Comparison of ENCODE assay signal across 32 cellular contexts in genomic region chr1:239368436-239369109, GRCh38. TPM values are rescaled to one million over a fixed set of nuclear protein-coding genes. Genes with fewer than 3 reads are reported as not detected.
DNase-seq lines count a peak whose midpoint lies in the region; ATAC-seq and TF ChIP-seq lines count a peak whose summit lies in the region.
"Had no signal": no experiment of that assay in that cellular context is flagged by ENCODE, and none has a peak within 500 bp of the region (broad histone marks: within the 10 kb centered on the region; RNA-seq: fewer than 3 reads in every experiment).

No MANE protein-coding gene starts in this region.

- H3K79me2 ChIP-seq in mammary epithelial cell (ENCODE audit: insufficient read depth, low read length) (no peaks in the 10 kb centered on the region), OCI-LY7 (ENCODE audit: insufficient read depth, low read depth, low read length) (no peaks in the 10 kb centered on the region)

- H3K27ac ChIP-seq in mammary epithelial cell (ENCODE audit: insufficient read depth, low read depth, low read length) (no peak overlapping the region), transverse colon (peak overlapping the region in 3 of 4 donors; percentile 14 to 34 (median 23)), OCI-LY7 (ENCODE audit: low read depth, low read length, poor library complexity, severe bottlenecking) (no peak overlapping the region)
- H3K27ac ChIP-seq: BLaER1 treated with 17β-estradiol and CSF1 and Interleukin-3, amounts not matched to agents 10 nM and 100 nM; esophagus muscularis mucosa; foreskin keratinocyte; heart left ventricle; HL-60; left lung; ovary; PC-9; tibial artery had no signal

- no peak overlapping the region for H3K9ac ChIP-seq in mammary epithelial cell (ENCODE audit: insufficient read depth, low read length)
- H3K9ac ChIP-seq: BLaER1 treated with 17β-estradiol and CSF1 and Interleukin-3, amounts not matched to agents 10 nM and 100 nM had no signal

- DNase-seq in LoVo (ENCODE audit: low spot score) (peak; percentile 25), mammary epithelial cell (peak; percentile 27), left colon (peak; percentile 9 to 51), transverse colon (peak; percentile 30), NCI-H1436 (lab: John Stamatoyannopoulos, UW) (no peak), midbrain (lab: John Stamatoyannopoulos, UW) (no peak), OCI-LY7 (ENCODE audit: low spot score) (no peak)
- DNase-seq: activated CD4-positive, CD25-positive, alpha-beta regulatory T cell; activated CD8-positive, alpha-beta memory T cell treated with anti-CD3 and anti-CD28 coated beads, Interleukin-2, amount 10 ng/mL, durations not matched to agents 7 days and 5 days; activated naive CD4-positive, alpha-beta T cell treated with Interleukin-2 at 50 U/mL for 16 hours; activated T-cell treated with anti-CD3 and anti-CD28 coated beads, Interleukin-2, amount 50 U/mL, for 72 hours; COR-L47; DND-41; effector memory CD4-positive, alpha-beta T cell; foreskin keratinocyte; heart left ventricle; Kasumi-1; left lung; NCI-H187; NCI-H2171 treated with DMSO at 0.1 percent for 48 hours; NCI-H510A treated with DMSO at 0.1 percent for 48 hours; ovary; PC-9; SHP77 treated with DMSO at 0.1 percent for 48 hours; stimulated activated CD4-positive, alpha-beta T cell treated with anti-CD3 and anti-CD28 coated beads, Interleukin-2, amount 100 ng/mL, for 24 hours; stomach; T-helper 1 cell; tibial artery had no signal

- H3K36me3 ChIP-seq in mammary epithelial cell (ENCODE audit: insufficient read depth, low read length) (no peaks in the 10 kb centered on the region), transverse colon (no peaks in the 10 kb centered on the region), OCI-LY7 (ENCODE audit: insufficient read depth, low read length) (no peaks in the 10 kb centered on the region)
- H3K36me3 ChIP-seq: BLaER1 treated with 17β-estradiol and CSF1 and Interleukin-3, amounts not matched to agents 10 nM and 100 nM; esophagus muscularis mucosa; heart left ventricle; left lung; ovary; stomach; tibial artery had no signal

- TF ChIP-seq EP300 in transverse colon (IDR thresholded peaks at IDR 0.05; ENCODE audit: low read depth), result no peak

- H3K9me2 ChIP-seq in OCI-LY7 (ENCODE audit: insufficient read depth, low read length), result no peaks in the 10 kb centered on the region

- CTCF ChIA-PET in mammary epithelial cell (lab: Charles Lee; ENCODE audit: low non-redundant PET), result no interaction called here
- CTCF ChIA-PET in OCI-LY7 (lab: Charles Lee; ENCODE audit: unreplicated experiment), result interaction anchor here (0.6 kb wide), 1 partner anchor 1244 kb away, joined by 4 read pairs; no protein-coding TSS in a partner anchor

- H4K20me1 ChIP-seq in mammary epithelial cell (ENCODE audit: insufficient read depth, low read length) (no peaks in the 10 kb centered on the region), OCI-LY7 (ENCODE audit: insufficient read depth, low read length) (no peaks in the 10 kb centered on the region)
- H4K20me1 ChIP-seq: BLaER1 treated with 17β-estradiol and CSF1 and Interleukin-3, amounts not matched to agents 10 nM and 100 nM had no signal

- in situ Hi-C loops in mammary epithelial cell (cut with MboI; ENCODE audit: low sequenced_read_pairs in 2 of 2), result no loop called here
- in situ Hi-C loops in transverse colon (cut with MboI; ENCODE audit: low pct_ligation_motif_present in 1 of 4, low pct_unique_long_range_greater_than_20kb in 1 of 4, low sequenced_read_pairs in 3 of 4), result no loop called here

- BruUV-seq in mammary epithelial cell (replicated peaks; lab: Mats Ljungman, UMichigan) (no TSS peak), OCI-LY7 (replicated peaks; lab: Mats Ljungman, UMichigan) (no TSS peak)

- H3K9me3 ChIP-seq in mammary epithelial cell (replicated peaks; ENCODE audit: insufficient read depth, low read length) (no peaks in the 10 kb centered on the region), transverse colon (no peaks in the 10 kb centered on the region), OCI-LY7 (ENCODE audit: low read length) (no peaks in the 10 kb centered on the region)
- H3K9me3 ChIP-seq: esophagus muscularis mucosa, left lung, ovary, stomach, tibial artery had no signal

- POLR2A ChIA-PET in OCI-LY7 (lab: Charles Lee), result no interaction called here

- no peaks in the 10 kb centered on the region for H3K27me3 ChIP-seq in mammary epithelial cell (ENCODE audit: insufficient read depth, low read length)
- no peaks in the 10 kb centered on the region for H3K27me3 ChIP-seq in transverse colon
- H3K27me3 ChIP-seq: BLaER1 treated with 17β-estradiol and CSF1 and Interleukin-3, amounts not matched to agents 10 nM and 100 nM; esophagus muscularis mucosa; foreskin keratinocyte; left lung; ovary; stomach; tibial artery had no signal

- no peak for TF ChIP-seq CTCF in mammary epithelial cell (conservative IDR thresholded peaks at IDR 0.05 in 1 of 2, IDR thresholded peaks at IDR 0.05 in 1 of 2; ENCODE audit: extremely low read depth in 1 of 2, insufficient read depth in 1 of 2, low read depth in 1 of 2, low read length in 2 of 2)
- no peak for TF ChIP-seq CTCF in transverse colon (IDR thresholded peaks at IDR 0.05)
- TF ChIP-seq CTCF in OCI-LY7 (conservative IDR thresholded peaks at IDR 0.05; ENCODE audit: low read length), result no peak

- dilution Hi-C loops in mammary epithelial cell (cut with HindIII; ENCODE audit: low sequenced_read_pairs), result no loop called here

- H3K4me1 ChIP-seq in mammary epithelial cell (ENCODE audit: insufficient read depth, low read length), result peaks cover 6% of the 10 kb centered on the region
- peaks cover 0 to 17% (median 3%) of the 10 kb centered on the region in 4 donors for H3K4me1 ChIP-seq in transverse colon
- no peaks in the 10 kb centered on the region for H3K4me1 ChIP-seq in OCI-LY7 (ENCODE audit: insufficient read depth, low read length, poor library complexity, severe bottlenecking)
- H3K4me1 ChIP-seq: esophagus muscularis mucosa, foreskin keratinocyte, left lung, tibial artery had no signal

- no peak for TF ChIP-seq POLR2A in transverse colon (IDR thresholded peaks at IDR 0.05)

- H3K4me3 ChIP-seq in mammary epithelial cell (replicated peaks in 1 of 3; ENCODE audit: insufficient read depth in 1 of 3, low read depth in 2 of 3, low read length in 3 of 3) (no peak overlapping the region), transverse colon (no peak overlapping the region), OCI-LY7 (ENCODE audit: low read depth, low read length, poor library complexity, severe bottlenecking) (no peak overlapping the region)
- H3K4me3 ChIP-seq: BLaER1 treated with 17β-estradiol and CSF1 and Interleukin-3, amounts not matched to agents 10 nM and 100 nM; esophagus muscularis mucosa; heart left ventricle; left lung; ovary; PC-9; stomach; tibial artery had no signal

- ATAC-seq in left colon, result peak; percentile 99
- ATAC-seq: activated CD8-positive, alpha-beta memory T cell treated with anti-CD3 and anti-CD28 coated beads, Interleukin-2, amount 10 ng/mL, durations not matched to agents 7 days and 5 days; activated T-cell treated with anti-CD3 and anti-CD28 coated beads, Interleukin-2, amount 50 U/mL, for 72 hours; foreskin keratinocyte; heart left ventricle; left lung had no signal

- H3K4me2 ChIP-seq in mammary epithelial cell (ENCODE audit: insufficient read depth, low read depth, low read length) (peak overlapping the region; percentile 22), OCI-LY7 (ENCODE audit: low read length) (no peak overlapping the region)
- H3K4me2 ChIP-seq: PC-9 had no signal

- WGBS in mammary epithelial cell (ENCODE audit: low coverage, missing lambda C conversion rate), result 37% methylated on average over 7 of the region's 7 CpGs
- WGBS in transverse colon (ENCODE audit: low coverage in 1 of 2), 2 donors, result 34 to 38% methylated on average over 6 to 7 of the region's 7 CpGs

- peak overlapping the region; percentile 68 for H2AFZ ChIP-seq in mammary epithelial cell (ENCODE audit: low read depth, low read length)
- H2AFZ ChIP-seq in OCI-LY7 (ENCODE audit: low read length), result no peak overlapping the region
- H2AFZ ChIP-seq: PC-9 had no signal

- intact Hi-C loops in mammary epithelial cell (cut with micrococcal nuclease) (no loop called here), left colon (cut with DNase I, micrococcal nuclease) (no loop called here), transverse colon (cut with DNase I; ENCODE audit: low total_unique reads) (no loop called here), OCI-LY7 (cut with micrococcal nuclease; ENCODE audit: unreplicated experiment) (no loop called here)

RNA-seq across cellular contexts. Expression of gene CHRM3, which starts 17.8 kb away (rescaled TPM):
- total RNA-seq in mammary epithelial cell (10 to 100 TPM in 1 of 2 donors, not detected in 1; 43.7 TPM), left colon (10 to 100 TPM; 13.2 to 15.4 TPM), transverse colon (10 to 100 TPM; 14.6 to 29.5 (median 18.9) TPM), OCI-LY7 (2022) (not detected in 2 replicates)
- polyA plus RNA-seq in mammary epithelial cell, result 0.12 TPM
- polyA minus RNA-seq in mammary epithelial cell, result not detected
- total RNA-seq in OCI-LY7 (2014; rRNA removed; shearing (Covaris generic)), result 0.08 and 0.13 TPM in 2 replicates
- total RNA-seq: activated CD8-positive, alpha-beta memory T cell treated with anti-CD3 and anti-CD28 coated beads, Interleukin-2, amount 10 ng/mL, durations not matched to agents 7 days and 5 days; foreskin keratinocyte had no signal
- polyA plus RNA-seq: AG04450, foreskin keratinocyte had no signal

Comparison
In these comparisons a context has a peak if more than half of its experiments do, and no peak if none do; other contexts are left out.
1. DNase-seq: peak in LoVo (single experiment), mammary epithelial cell (single experiment), left colon (2 of 2) and transverse colon (single experiment); none in NCI-H1436 (single experiment), midbrain (single experiment) and OCI-LY7 (single experiment).
2. H3K27ac ChIP-seq: peak in transverse colon (3 of 4); none in mammary epithelial cell (single experiment) and OCI-LY7 (single experiment).